In genomic region chr19:10991521-10992081, GRCh38 we compare ENCODE assay signal across 24 cellular contexts.
"Had no signal": no experiment of that assay in that cellular context is flagged by ENCODE, and none has a peak within 500 bp of the region (broad histone marks: within the 10 kb centered on the region; RNA-seq: fewer than 3 reads in every experiment).

No MANE protein-coding gene starts in this region.

- H2AFZ ChIP-seq: hepatocyte had no signal

- H3K4me3 ChIP-seq: gastrocnemius medialis, hepatocyte, left ventricle myocardium inferior, mucosa of descending colon, right lobe of liver, testis, transverse colon had no signal

- FAIRE-seq: bronchial epithelial cell had no signal

- H3K4me3 Mint-ChIP-seq: central memory CD8-positive, alpha-beta T cell; dendritic cell treated with granulocyte-macrophage colony-stimulating factor and Interleukin-4, amounts not matched to agents 40 ng/mL and 50 ng/mL, for 4 days; natural killer cell treated with Interleukin-12 subunit alpha and Interleukin-12 subunit beta and Interleukin-15 and Interleukin-18, amount 100 ng/mL, for 72 hours; T-helper 1 cell treated with Interleukin-12 subunit alpha and Interleukin-12 subunit beta and Interleukin-4 antibody, amounts not matched to agents 30 μg/mL and 1 μg/mL, for 36 hours had no signal

- H3K27ac ChIP-seq: epithelial cell of prostate, hepatocyte, left ventricle myocardium inferior, right lobe of liver, testis, transverse colon, WERI-Rb-1 had no signal

- H3K27ac Mint-ChIP-seq: dendritic cell treated with granulocyte-macrophage colony-stimulating factor and Interleukin-4, amounts not matched to agents 40 ng/mL and 50 ng/mL, for 4 days; natural killer cell treated with Interleukin-12 subunit alpha and Interleukin-12 subunit beta and Interleukin-15 and Interleukin-18, amount 100 ng/mL, for 72 hours; progenitor cell of endocrine pancreas; T-helper 1 cell treated with Interleukin-12 subunit alpha and Interleukin-12 subunit beta and Interleukin-4 antibody, amounts not matched to agents 30 μg/mL and 1 μg/mL, for 36 hours had no signal

- H3K4me1 Mint-ChIP-seq: central memory CD8-positive, alpha-beta T cell had no signal

- H3K4me2 ChIP-seq: hepatocyte had no signal

- DNase-seq: activated CD4-positive, alpha-beta T cell treated with anti-CD3 and anti-CD28 coated beads, Interleukin-2, amount 50 U/mL, for 1 hour; activated CD8-positive, alpha-beta memory T cell treated with anti-CD3 and anti-CD28 coated beads for 24 hours; activated naive CD4-positive, alpha-beta T cell treated with Interleukin-2 at 50 U/mL for 16 hours; islet precursor cell; left ventricle myocardium inferior; mucosa of descending colon; right lobe of liver; stimulated activated CD4-positive, alpha-beta T cell treated with anti-CD3 and anti-CD28 coated beads, Interleukin-2, amount 100 ng/mL, for 48 hours; stimulated activated naive CD8-positive, alpha-beta T cell treated with anti-CD3 and anti-CD28 coated beads, Interleukin-15, Interleukin-2, amounts not matched to agents 100 U/mL and 50 U/mL, for 24 hours; SW 1271; T1000; testis; transverse colon; WERI-Rb-1 had no signal

- H3K9me3 ChIP-seq: gastrocnemius medialis, left ventricle myocardium inferior, mucosa of descending colon, right lobe of liver, testis, transverse colon had no signal

- H3K4me1 ChIP-seq: left ventricle myocardium inferior, right lobe of liver, testis, transverse colon had no signal

- H3K27me3 ChIP-seq: gastrocnemius medialis, hepatocyte, right lobe of liver, testis, transverse colon had no signal

- ATAC-seq: activated CD4-positive, CD25-positive, alpha-beta regulatory T cell treated with anti-CD3 and anti-CD28 coated beads, Interleukin-2, amount 50 U/mL, for 24 hours; mucosa of descending colon; right lobe of liver; stimulated activated naive CD8-positive, alpha-beta T cell treated with anti-CD3 and anti-CD28 coated beads, Interleukin-15, Interleukin-2, amounts not matched to agents 100 U/mL and 50 U/mL, for 24 hours had no signal

- H3K9me3 Mint-ChIP-seq: central memory CD8-positive, alpha-beta T cell; dendritic cell treated with granulocyte-macrophage colony-stimulating factor and Interleukin-4, amounts not matched to agents 40 ng/mL and 50 ng/mL, for 4 days; natural killer cell treated with Interleukin-12 subunit alpha and Interleukin-12 subunit beta and Interleukin-15 and Interleukin-18, amount 100 ng/mL, for 72 hours; T-helper 1 cell treated with Interleukin-12 subunit alpha and Interleukin-12 subunit beta and Interleukin-4 antibody, amounts not matched to agents 30 μg/mL and 1 μg/mL, for 36 hours had no signal

- H3K27me3 Mint-ChIP-seq: central memory CD8-positive, alpha-beta T cell; dendritic cell treated with granulocyte-macrophage colony-stimulating factor and Interleukin-4, amounts not matched to agents 40 ng/mL and 50 ng/mL, for 4 days; natural killer cell treated with Interleukin-12 subunit alpha and Interleukin-12 subunit beta and Interleukin-15 and Interleukin-18, amount 100 ng/mL, for 72 hours; progenitor cell of endocrine pancreas had no signal

- H3K79me2 ChIP-seq: hepatocyte had no signal
